2 cellular contexts compared by ENCODE assay signal in genomic region chr1:234140388-234140787, GRCh38.
TF ChIP-seq lines count a peak whose summit lies in the region.

No MANE protein-coding gene starts in this region.

TF ChIP-seq in IMR-90, 13 proteins besides CTCF, POLR2A, EP300 and RAD21 (continued from another document):
- TF ChIP-seq CHD1 (IDR thresholded peaks at IDR 0.05; ENCODE audit: low read depth, low read length) (no peak), ELK1 (IDR thresholded peaks at IDR 0.05; ENCODE audit: borderline replicate concordance, low read depth, low read length) (no peak)

TF ChIP-seq in SK-N-SH, 30 proteins besides CTCF, POLR2A, EP300 and RAD21 (continued from another document):
- TF ChIP-seq TAF1 (IDR thresholded peaks at IDR 0.05; ENCODE audit: borderline replicate concordance, low read depth, low read length) (no peak), GATA2 (CRISPR knock-in tag; IDR thresholded peaks at IDR 0.05) (no peak), ZBTB33 (IDR thresholded peaks at IDR 0.05; ENCODE audit: borderline replicate concordance, low read depth) (no peak), JUND (IDR thresholded peaks at IDR 0.05) (no peak), CHD2 (IDR thresholded peaks at IDR 0.05; ENCODE audit: low read length, partially characterized antibody) (no peak), FOXJ3 (CRISPR knock-in tag; IDR thresholded peaks at IDR 0.05) (no peak), USF1 (IDR thresholded peaks at IDR 0.05; ENCODE audit: borderline replicate concordance, low read depth) (no peak), YY1 (IDR thresholded peaks at IDR 0.05; ENCODE audit: low read depth) (no peak), RFX5 (IDR thresholded peaks at IDR 0.05; ENCODE audit: low read length) (no peak), TEAD4 (IDR thresholded peaks at IDR 0.05; ENCODE audit: borderline replicate concordance, insufficient read depth) (no peak), EZH2phosphoT487 (IDR thresholded peaks at IDR 0.05; ENCODE audit: borderline replicate concordance, low read depth) (no peak), MAX (IDR thresholded peaks at IDR 0.05; ENCODE audit: low read depth) (no peak), MEF2A (IDR thresholded peaks at IDR 0.05; ENCODE audit: borderline replicate concordance, low read depth) (no peak), USF2 (IDR thresholded peaks at IDR 0.05; ENCODE audit: borderline replicate concordance, low read depth, low read length) (no peak), RXRA (IDR thresholded peaks at IDR 0.05; ENCODE audit: borderline replicate concordance, low read depth) (no peak), PBX3 (IDR thresholded peaks at IDR 0.05) (no peak), NFIC (IDR thresholded peaks at IDR 0.05; ENCODE audit: borderline replicate concordance) (no peak)
